1 cellular context compared by ENCODE assay signal in genomic region chr19:11096210-11096841, GRCh38.
TF ChIP-seq lines count a peak whose summit lies in the region.

No MANE protein-coding gene starts in this region.

TF ChIP-seq in endothelial cell of umbilical vein, 7 proteins besides CTCF, POLR2A, EP300 and RAD21 (continued from another document):
- no peak for TF ChIP-seq EZH2 (IDR thresholded peaks at IDR 0.05; ENCODE audit: borderline replicate concordance, low read depth, low read length, severe bottlenecking)
- no peak for TF ChIP-seq MYC (IDR thresholded peaks at IDR 0.05; ENCODE audit: low read depth, low read length)
- no peak for TF ChIP-seq MAX (IDR thresholded peaks at IDR 0.05; ENCODE audit: insufficient read depth, insufficient read length)
- TF ChIP-seq GATA2 (IDR thresholded peaks at IDR 0.05; ENCODE audit: insufficient read depth, insufficient read length, low read depth, low read length) = no peak
- no peak for TF ChIP-seq POLR2AphosphoS5 (IDR thresholded peaks at IDR 0.05; ENCODE audit: insufficient read depth, low read depth, low read length)
- peak; percentile 72 for TF ChIP-seq FOS (IDR thresholded peaks at IDR 0.05; ENCODE audit: borderline replicate concordance, insufficient read depth, low read length)
